In the genomic region with DNA sequence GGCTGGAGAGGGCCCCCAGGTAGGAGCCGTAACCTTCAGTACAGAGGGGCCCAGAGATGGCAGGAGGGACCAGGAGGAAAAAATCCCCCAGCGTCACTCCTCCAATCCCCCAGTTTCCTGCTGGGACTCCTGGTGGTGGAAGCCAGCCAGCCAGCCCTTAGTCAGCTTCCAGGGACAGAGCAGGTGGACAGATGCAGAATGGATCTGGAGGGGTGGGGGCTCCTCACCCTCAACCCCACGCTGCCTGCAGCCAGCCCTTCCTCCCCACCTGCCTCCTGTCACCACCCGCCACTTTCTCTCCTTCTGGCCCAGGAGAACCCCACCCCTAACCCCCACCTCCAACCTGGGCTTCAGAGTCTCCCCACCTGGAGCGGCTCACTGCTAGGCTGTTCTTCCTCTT, we compare ENCODE assay signal across 24 cellular contexts. TPM values are rescaled to one million over a fixed set of nuclear protein-coding genes. Genes with fewer than 3 reads are reported as not detected.
"Had no signal": no experiment of that assay in that cellular context is flagged by ENCODE, and none has a peak within 500 bp of the region (broad histone marks: within the 10 kb centered on the region; RNA-seq: fewer than 3 reads in every experiment).

No MANE protein-coding gene starts in this region.

- H3K36me3 ChIP-seq: prostate gland, upper lobe of right lung, vagina had no signal

- H3K4me1 ChIP-seq: parathyroid adenoma, prostate gland, right lobe of liver, upper lobe of right lung had no signal

- H3K9me3 ChIP-seq: heart left ventricle, prostate gland, right lobe of liver, tibial artery, upper lobe of right lung, vagina had no signal

- H3K4me3 ChIP-seq: dorsolateral prefrontal cortex, heart left ventricle, prostate gland, right lobe of liver, tibial artery, upper lobe of right lung, vagina had no signal

- H3K27me3 ChIP-seq: dorsolateral prefrontal cortex, heart left ventricle, right lobe of liver, upper lobe of right lung, vagina had no signal

- H3K27ac ChIP-seq: heart left ventricle, parathyroid adenoma, prostate gland, right lobe of liver, tibial artery, upper lobe of right lung, vagina had no signal

- H3K9ac ChIP-seq: parathyroid adenoma had no signal

- FAIRE-seq: endometrium, frontal cortex had no signal

- DNase-seq: dorsolateral prefrontal cortex; effector CD8-positive, alpha-beta T cell; hippocampal formation; kidney glomerular epithelial cell; mammary epithelial cell; naive thymus-derived CD4-positive, alpha-beta T cell; nephron progenitor cell; stimulated activated CD4-positive, alpha-beta T cell treated with anti-CD3 and anti-CD28 coated beads, Interleukin-15, amount 100 ng/mL, for 24 hours; stimulated activated CD4-positive, alpha-beta T cell treated with anti-CD3 and anti-CD28 coated beads, Interleukin-1b, Interleukin-23, amount 100 ng/mL, for 48 hours; stimulated activated CD4-positive, alpha-beta T cell treated with anti-CD3 and anti-CD28 coated beads, Interleukin-4, amount 100 ng/mL, for 24 hours; tibial artery; upper lobe of right lung had no signal

RNA-seq across cellular contexts. Expression of a gene that starts 21.1 kb away (rescaled TPM):
- total RNA-seq: esophagus mucosa; fibroblast of lung; glomerular endothelial cell; heart left ventricle; mammary epithelial cell; mesenteric fat pad; mononuclear cell; naive thymus-derived CD4-positive, alpha-beta T cell; upper lobe of right lung; vagina had no signal
- polyA plus RNA-seq: fibroblast of lung; heart left ventricle; mammary epithelial cell; naive thymus-derived CD4-positive, alpha-beta T cell had no signal
